In the genomic region with DNA sequence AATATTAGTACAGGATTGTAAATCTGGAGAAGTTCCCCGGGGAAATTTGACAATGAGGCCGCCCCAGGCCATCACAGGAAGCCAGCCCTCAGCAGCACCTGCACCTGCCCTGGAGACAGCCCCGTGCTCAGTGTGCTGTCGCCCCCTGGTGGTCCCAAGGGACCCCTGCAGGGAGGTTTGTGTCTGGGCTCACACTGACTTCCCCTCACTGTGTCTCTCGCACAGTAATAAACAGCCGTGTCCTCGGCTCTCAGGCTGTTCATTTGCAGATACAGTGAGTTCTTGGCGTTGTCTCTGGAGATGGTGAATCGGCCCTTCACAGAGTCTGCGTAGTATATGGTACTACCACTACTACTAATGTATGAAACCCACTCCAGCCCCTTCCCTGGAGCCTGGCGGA, we compare ENCODE assay signal across 8 cellular contexts.
DNase-seq lines count a peak whose midpoint lies in the region; ATAC-seq and TF ChIP-seq lines count a peak whose summit lies in the region.
"Not testable (repeated sequence)": the region's sequence is repeated elsewhere in the genome, so short reads cannot be mapped to it uniquely, and the experiment has no call there.

No MANE protein-coding gene starts in this region.

- peak; percentile 22 to 25 for DNase-seq in NCI-H187 (lab: John Stamatoyannopoulos, UW)
- peak; percentile 83 for DNase-seq in activated CD8-positive, alpha-beta T cell treated with anti-CD3 and anti-CD28 coated beads, Interleukin-2, amount 10 ng/mL, durations not matched to agents 7 days and 5 days
- peak in 1 of 2 donors; percentile 66 for DNase-seq in central memory CD8-positive, alpha-beta T cell (ENCODE audit: low spot score in 2 of 2)
- DNase-seq in naive thymus-derived CD8-positive, alpha-beta T cell, result peak in 7 of 10 donors; percentile 18 to 80 (median 48)

- H3K4me1 ChIP-seq in BLaER1, result peaks cover 25% of the 10 kb centered on the region
- H3K4me1 ChIP-seq in DOHH2 (ENCODE audit: control insufficient read depth, low read length), result peaks cover 38% of the 10 kb centered on the region

- peak; percentile 31 for TF ChIP-seq CTCF in DOHH2 (IDR thresholded peaks at IDR 0.05; ENCODE audit: low read depth, low read length, poor library complexity, severe bottlenecking)

- H3K4me2 ChIP-seq in BLaER1, result peak overlapping the region; percentile 36; the same call in 1 of the 2 replicates
- peak overlapping the region; percentile 46 for H3K4me2 ChIP-seq in DOHH2 (ENCODE audit: low read length)

- H3K27ac Mint-ChIP-seq in IgD-negative memory B cell, result peak overlapping the region in 2 of 3 donors; percentile 28 to 61
- H3K27ac Mint-ChIP-seq in activated CD8-positive, alpha-beta T cell treated with anti-CD3 and anti-CD28 coated beads, Interleukin-2, amount 10 ng/mL, durations not matched to agents 7 days and 5 days, result peak overlapping the region; percentile 23
- not testable (repeated sequence) for H3K27ac Mint-ChIP-seq in central memory CD8-positive, alpha-beta T cell (ENCODE audit: low read depth)
- H3K27ac Mint-ChIP-seq in naive thymus-derived CD8-positive, alpha-beta T cell, result peak overlapping the region in 2 of 10 donors; percentile 56 to 74

- not testable (repeated sequence) for H3K27me3 Mint-ChIP-seq in IgD-negative memory B cell
- H3K27me3 Mint-ChIP-seq in activated CD8-positive, alpha-beta T cell treated with anti-CD3 and anti-CD28 coated beads, Interleukin-2, amount 10 ng/mL, durations not matched to agents 7 days and 5 days (ENCODE audit: low read depth), result peaks cover 42% of the 10 kb centered on the region
- H3K27me3 Mint-ChIP-seq in central memory CD8-positive, alpha-beta T cell, result peaks cover 91% of the 10 kb centered on the region
- peaks cover 5 to 60% (median 17%) of the 10 kb centered on the region in 5 donors for H3K27me3 Mint-ChIP-seq in naive thymus-derived CD8-positive, alpha-beta T cell

- peak overlapping the region in 2 of 4 donors; percentile 92 to 93 for H3K4me3 Mint-ChIP-seq in IgD-negative memory B cell
- H3K4me3 Mint-ChIP-seq in activated CD8-positive, alpha-beta T cell treated with anti-CD3 and anti-CD28 coated beads, Interleukin-2, amount 10 ng/mL, durations not matched to agents 7 days and 5 days; central memory CD8-positive, alpha-beta T cell; naive thymus-derived CD8-positive, alpha-beta T cell: not testable (repeated sequence)

- not testable (repeated sequence) for H3K9me2 ChIP-seq in DOHH2 (replicated peaks; ENCODE audit: control insufficient read depth, low read length)

- peak; percentile 38; the same call in 1 of the 3 replicates for ATAC-seq in SK-N-SH treated with all-trans-retinoic acid at 6 μM for 48 hours
- ATAC-seq in activated CD8-positive, alpha-beta T cell treated with anti-CD3 and anti-CD28 coated beads, Interleukin-2, amount 10 ng/mL, durations not matched to agents 7 days and 5 days, result peak; percentile 63
- ATAC-seq in central memory CD8-positive, alpha-beta T cell (replicated peaks; ENCODE audit: extremely low read depth, poor library complexity, severe bottlenecking), result peak; percentile 56
- ATAC-seq in naive thymus-derived CD8-positive, alpha-beta T cell, result peak; percentile 75 to 86

- H3K9me3 ChIP-seq in BLaER1; DOHH2 (ENCODE audit: control insufficient read depth, insufficient read depth, low read length): not testable (repeated sequence)

- H3K4me3 ChIP-seq in BLaER1; DOHH2 (ENCODE audit: low read length): not testable (repeated sequence)

- not testable (repeated sequence) for H3F3A ChIP-seq in DOHH2 (ENCODE audit: control insufficient read depth, insufficient read depth)

- not testable (repeated sequence) for H3K79me2 ChIP-seq in DOHH2 (ENCODE audit: control insufficient read depth, low read length)

- peaks cover 4 to 23% (median 16%) of the 10 kb centered on the region in 3 donors for H3K4me1 Mint-ChIP-seq in IgD-negative memory B cell
- H3K4me1 Mint-ChIP-seq in activated CD8-positive, alpha-beta T cell treated with anti-CD3 and anti-CD28 coated beads, Interleukin-2, amount 10 ng/mL, durations not matched to agents 7 days and 5 days (ENCODE audit: low read depth), result peaks cover 14% of the 10 kb centered on the region
- H3K4me1 Mint-ChIP-seq in central memory CD8-positive, alpha-beta T cell, result not testable (repeated sequence)
- H3K4me1 Mint-ChIP-seq in naive thymus-derived CD8-positive, alpha-beta T cell, result peaks cover 0 to 23% (median 4%) of the 10 kb centered on the region in 4 donors

- not testable (repeated sequence) for H3K36me3 Mint-ChIP-seq in IgD-negative memory B cell; activated CD8-positive, alpha-beta T cell treated with anti-CD3 and anti-CD28 coated beads, Interleukin-2, amount 10 ng/mL, durations not matched to agents 7 days and 5 days (ENCODE audit: low read depth); central memory CD8-positive, alpha-beta T cell (ENCODE audit: insufficient read depth); naive thymus-derived CD8-positive, alpha-beta T cell

- H3K27ac ChIP-seq in BLaER1; DOHH2 (ENCODE audit: low read depth, low read length): not testable (repeated sequence)

- not testable (repeated sequence) for H3K27me3 ChIP-seq in BLaER1; DOHH2 (ENCODE audit: control insufficient read depth, low read length)

- H3K9me3 Mint-ChIP-seq in IgD-negative memory B cell; activated CD8-positive, alpha-beta T cell treated with anti-CD3 and anti-CD28 coated beads, Interleukin-2, amount 10 ng/mL, durations not matched to agents 7 days and 5 days (ENCODE audit: insufficient read depth); central memory CD8-positive, alpha-beta T cell; naive thymus-derived CD8-positive, alpha-beta T cell: not testable (repeated sequence)

- POLR2A ChIA-PET in activated CD8-positive, alpha-beta T cell treated with anti-CD3 and anti-CD28 coated beads, Interleukin-2, amount 10 ng/mL, durations not matched to agents 7 days and 5 days (lab: Charles Lee); naive thymus-derived CD8-positive, alpha-beta T cell (lab: Charles Lee): not testable (repeated sequence)

- not testable (repeated sequence) for H4K20me1 ChIP-seq in BLaER1; DOHH2 (ENCODE audit: control insufficient read depth, insufficient read depth, low read depth, low read length)

- H3K9ac ChIP-seq in BLaER1, result not testable (repeated sequence)

- H3K36me3 ChIP-seq in BLaER1; DOHH2 (ENCODE audit: control insufficient read depth, low read length): not testable (repeated sequence)

- CTCF ChIA-PET in activated CD8-positive, alpha-beta T cell treated with anti-CD3 and anti-CD28 coated beads, Interleukin-2, amount 10 ng/mL, durations not matched to agents 7 days and 5 days (lab: Charles Lee), result interaction anchor here (0.7 to 1.6 kb wide), 4 partner anchors 16 to 421 kb away, joined by 3 to 7 read pairs (median 4); no protein-coding TSS in a partner anchor
